Comparison of ENCODE assay signal across 8 cellular contexts in genomic region chr16:68843482-68844210, GRCh38. TPM values are rescaled to one million over a fixed set of nuclear protein-coding genes. Genes with fewer than 3 reads are reported as not detected.
A peak's percentile ranks its signal among the peaks of the same experiment; 100 is the strongest.
DNase-seq lines count a peak whose midpoint lies in the region; ATAC-seq and TF ChIP-seq lines count a peak whose summit lies in the region.

TSS of gene TANGO6 (plus strand) at chr16:68843531. CDS start at chr16:68843618, 87 bp downstream.

- peak within 1 kb of the TSS; percentile 81 to 95 (median 88) for H3K27ac ChIP-seq in heart right ventricle
- peak within 1 kb of the TSS; percentile 87 for H3K27ac ChIP-seq in upper lobe of right lung

- 0 to 1% methylated on average over 55 of the region's 55 CpGs for WGBS in heart right ventricle, 2 donors

- DNase-seq in NCI-H1417 treated with DMSO at 0.1 percent for 48 hours (lab: John Stamatoyannopoulos, UW), result peak; percentile 35
- peak; percentile 86 for DNase-seq in T follicular helper cell (ENCODE audit: low read depth)
- peak; percentile 93 for DNase-seq in adipocyte (ENCODE audit: low read depth)
- DNase-seq in heart right ventricle, result peak; percentile 86 to 88
- DNase-seq in posterior vena cava (ENCODE audit: low spot score), result peak; percentile 96
- peak; percentile 94 for DNase-seq in upper lobe of right lung

- H3K9me3 ChIP-seq in adipocyte (ENCODE audit: control insufficient read depth, low read length), result no peaks in the 10 kb centered on the region
- no peaks in the 10 kb centered on the region for H3K9me3 ChIP-seq in heart right ventricle
- no peaks in the 10 kb centered on the region for H3K9me3 ChIP-seq in upper lobe of right lung

- ATAC-seq in HG02763 (IDR thresholded peaks at IDR 0.05; ENCODE audit: unreplicated experiment) (peak; percentile 89), heart right ventricle (peak; percentile 98 to 99 (median 98)), upper lobe of right lung (peak; percentile 98)

- H3K27me3 ChIP-seq in adipocyte (replicated peaks; ENCODE audit: control insufficient read depth, insufficient read depth, low read length) (no peaks in the 10 kb centered on the region), heart right ventricle (peaks cover 0 to 6% (median 0%) of the 10 kb centered on the region in 7 donors), upper lobe of right lung (no peaks in the 10 kb centered on the region)

- H3K36me3 ChIP-seq in adipocyte (ENCODE audit: control insufficient read depth, insufficient read depth, low read length, severe bottlenecking) (no peaks in the 10 kb centered on the region), heart right ventricle (no peaks in the 10 kb centered on the region), upper lobe of right lung (no peaks in the 10 kb centered on the region)

- intact Hi-C loops in heart right ventricle (cut with DNase I) (loop anchor here in 7 of 10 donors (5.0 to 10.0 kb wide), 7 partner anchors 271 to 319 kb away; partner anchors contain the start of genes CHTF8 (in 1 of the 7), UTP4 (in 1 of the 7) and ZFP90 (in 1 of the 7)), posterior vena cava (cut with DNase I) (no loop called here), upper lobe of right lung (cut with DNase I) (no loop called here)

- TF ChIP-seq CTCF in GM12873 (IDR thresholded peaks at IDR 0.05; ENCODE audit: insufficient read depth, low read depth, low read length, missing control alignments) (peak; percentile 53), heart right ventricle (IDR thresholded peaks at IDR 0.05) (peak in 5 of 9 donors; percentile 11 to 29 (median 20)), upper lobe of right lung (IDR thresholded peaks at IDR 0.05) (peak; percentile 11)

- H3K4me1 ChIP-seq in adipocyte (ENCODE audit: control insufficient read depth, insufficient read depth, low read length) (peaks cover 16% of the 10 kb centered on the region), heart right ventricle (peaks cover 0 to 21% (median 10%) of the 10 kb centered on the region in 9 donors), upper lobe of right lung (peaks cover 14% of the 10 kb centered on the region)

- H3K9ac ChIP-seq in adipocyte (ENCODE audit: low read length), result peak within 1 kb of the TSS; percentile 98

- H3K4me3 ChIP-seq in adipocyte (ENCODE audit: low read length) (peak within 1 kb of the TSS; percentile 94), heart right ventricle (peak within 1 kb of the TSS; percentile 73 to 99 (median 92)), upper lobe of right lung (peak within 1 kb of the TSS; percentile 94)

RNA-seq across cellular contexts. Expression of gene TANGO6, which starts in this region (rescaled TPM):
- total RNA-seq in heart right ventricle (10 to 100 TPM in 3 of 10 donors, 1 to 10 TPM in 7; 6.7 to 12.9 (median 8.4) TPM), posterior vena cava (10 to 100 TPM; 16.9 to 22.2 TPM), upper lobe of right lung (19.1 TPM)
- 1 to 10 TPM; 1.8 to 5.8 TPM for polyA plus RNA-seq in heart right ventricle

Comparison
In these comparisons a context has a peak if more than half of its experiments do, and no peak if none do; other contexts are left out.
1. Peak in every context shown above with its lines: DNase-seq, ATAC-seq, H3K4me3 ChIP-seq and H3K27ac ChIP-seq.
2. DNase-seq: peak in every context shown above with its lines; median percentile 96 in posterior vena cava; 94 in upper lobe of right lung; 93 in adipocyte; 87 in heart right ventricle; 86 in T follicular helper cell; 35 in NCI-H1417 treated with DMSO at 0.1 percent for 48 hours.
3. intact Hi-C loops: an anchor here in heart right ventricle (5.0 to 10.0 kb wide); none called in posterior vena cava and upper lobe of right lung.